ENCODE assay signal across 15 cellular contexts in the genomic region with DNA sequence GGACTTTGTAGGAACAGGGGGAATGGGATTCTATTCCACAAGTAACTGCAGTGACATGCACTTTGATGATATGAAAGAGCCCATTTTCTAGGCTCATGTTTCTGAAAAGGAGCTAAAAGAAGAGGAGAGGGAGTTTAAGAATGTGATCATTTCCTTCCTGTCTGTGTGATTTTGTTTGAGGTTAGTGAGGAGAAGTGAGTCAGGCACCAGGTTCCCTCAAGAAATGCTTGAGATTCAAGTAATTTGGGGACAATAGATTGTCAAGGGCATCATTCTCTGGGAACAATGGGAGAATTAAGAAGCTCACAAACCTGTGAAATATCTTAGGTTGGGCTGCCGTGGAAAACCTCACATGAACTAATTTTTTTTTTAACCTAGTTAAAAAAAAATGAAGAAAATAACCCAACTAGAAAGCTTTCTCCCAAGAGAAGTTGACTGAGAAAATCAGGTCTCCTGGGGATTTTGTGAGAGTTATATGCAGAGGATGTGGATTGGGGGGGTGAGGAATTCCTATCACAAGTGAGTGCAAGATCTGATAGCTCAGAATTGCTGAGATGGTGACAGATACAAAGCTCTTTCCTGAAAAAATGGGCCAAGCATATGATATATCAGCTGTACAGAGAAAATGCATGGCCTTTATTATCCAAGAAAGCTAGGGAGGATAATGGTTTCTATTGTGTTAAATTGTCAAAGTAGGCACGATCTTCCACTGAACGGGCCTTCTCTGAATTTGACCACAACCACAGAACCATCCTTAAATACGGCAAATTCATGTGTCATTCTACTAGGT.
DNase-seq lines count a peak whose midpoint lies in the region; ATAC-seq and TF ChIP-seq lines count a peak whose summit lies in the region.
"Had no signal": no experiment of that assay in that cellular context is flagged by ENCODE, and none has a peak within 500 bp of the region (broad histone marks: within the 10 kb centered on the region; RNA-seq: fewer than 3 reads in every experiment).

No MANE protein-coding gene starts in this region.

- no peaks in the 10 kb centered on the region for H3K27me3 Mint-ChIP-seq in endothelial cell (ENCODE audit: unreplicated experiment)
- peaks cover 2 to 32% (median 4%) of the 10 kb centered on the region in 5 donors for H3K27me3 Mint-ChIP-seq in naive thymus-derived CD8-positive, alpha-beta T cell

- no peaks in the 10 kb centered on the region for H3K9me2 ChIP-seq in MM.1S (replicated peaks; ENCODE audit: insufficient read depth, low read length)

- in situ Hi-C loops in ACHN (cut with HindIII; ENCODE audit: low pct_ligation_motif_present, low pct_unique_long_range_greater_than_20kb, low sequenced_read_pairs), result no loop called here

- H3K4me2 ChIP-seq in MM.1S (ENCODE audit: low read depth, low read length), result peak overlapping the region; percentile 8; the same call in 1 of the 2 replicates
- peak overlapping the region; percentile 54 for H3K4me2 ChIP-seq in osteoblast (ENCODE audit: insufficient read depth, low read length)

- H3K27ac ChIP-seq in MM.1S (ENCODE audit: low read length), result no peak overlapping the region
- peak overlapping the region; percentile 54 for H3K27ac ChIP-seq in osteoblast (ENCODE audit: low read depth, low read length)
- H3K27ac ChIP-seq: SJCRH30 had no signal

- no peak for ATAC-seq in GM18519 (IDR thresholded peaks at IDR 0.05; ENCODE audit: low FRiP score, unreplicated experiment)
- ATAC-seq in naive thymus-derived CD8-positive, alpha-beta T cell, result no peak
- ATAC-seq: sciatic nerve had no signal

- H3K79me2 ChIP-seq in MM.1S (ENCODE audit: low read length) (no peaks in the 10 kb centered on the region), osteoblast (ENCODE audit: insufficient read depth, low read length) (no peaks in the 10 kb centered on the region)

- H3K4me3 ChIP-seq in MM.1S (ENCODE audit: low read length) (no peak overlapping the region), osteoblast (ENCODE audit: insufficient read depth, low read length) (no peak overlapping the region)
- H3K4me3 ChIP-seq: SJCRH30 had no signal

- no peaks in the 10 kb centered on the region for H3K9me3 ChIP-seq in MM.1S (replicated peaks; ENCODE audit: insufficient read depth, low read length)
- no peaks in the 10 kb centered on the region for H3K9me3 ChIP-seq in osteoblast (ENCODE audit: low read depth, low read length)
- H3K9me3 ChIP-seq: SJCRH30 had no signal

- POLR2A ChIA-PET in naive thymus-derived CD8-positive, alpha-beta T cell (lab: Charles Lee), result no interaction called here

- DNase-seq in ELR (ENCODE audit: low read depth) (peak; percentile 70), MM.1S (no peak), endothelial cell (ENCODE audit: low spot score) (no peak), osteoblast (ENCODE audit: insufficient read length, low spot score, missing footprints) (no peak), ACHN (no peak)
- no peak for DNase-seq in stimulated activated CD4-positive, alpha-beta T cell treated with anti-CD3 and anti-CD28 coated beads, Interleukin-4, amount 100 ng/mL, for 4 hours
- no peak for DNase-seq in naive thymus-derived CD8-positive, alpha-beta T cell
- DNase-seq: activated CD8-positive, alpha-beta memory T cell treated with anti-CD3 and anti-CD28 coated beads, Interleukin-2, amount 50 U/mL, for 48 hours; CD4-positive, alpha-beta memory T cell; NCI-H1930; NCI-H82; SJCRH30 had no signal

- no peaks in the 10 kb centered on the region for H4K20me1 ChIP-seq in MM.1S (ENCODE audit: insufficient read depth, low read length)
- H4K20me1 ChIP-seq in osteoblast (ENCODE audit: insufficient read depth, low read length), result no peaks in the 10 kb centered on the region

- H3K36me3 ChIP-seq in MM.1S (replicated peaks; ENCODE audit: insufficient read depth, low read length), result no peaks in the 10 kb centered on the region
- H3K36me3 ChIP-seq in osteoblast (ENCODE audit: insufficient read depth, low read length), result no peaks in the 10 kb centered on the region
- H3K36me3 ChIP-seq: SJCRH30 had no signal

- no peaks in the 10 kb centered on the region for H3K27me3 ChIP-seq in MM.1S (replicated peaks; ENCODE audit: insufficient read depth, low read length)
- no peaks in the 10 kb centered on the region for H3K27me3 ChIP-seq in osteoblast (ENCODE audit: insufficient read depth, low read length)
- H3K27me3 ChIP-seq: SJCRH30 had no signal

- H3K36me3 Mint-ChIP-seq in endothelial cell (ENCODE audit: low read depth, unreplicated experiment), result no peaks in the 10 kb centered on the region
- no peaks in the 10 kb centered on the region for H3K36me3 Mint-ChIP-seq in naive thymus-derived CD8-positive, alpha-beta T cell
- H3K36me3 Mint-ChIP-seq: activated naive CD8-positive, alpha-beta T cell; CD4-positive, alpha-beta memory T cell had no signal

- H3K27ac Mint-ChIP-seq in endothelial cell (ENCODE audit: unreplicated experiment), result peak overlapping the region; percentile 26
- no peak overlapping the region for H3K27ac Mint-ChIP-seq in naive thymus-derived CD8-positive, alpha-beta T cell
- H3K27ac Mint-ChIP-seq: activated naive CD8-positive, alpha-beta T cell had no signal

- H3K9me3 Mint-ChIP-seq in endothelial cell (ENCODE audit: unreplicated experiment), result no peaks in the 10 kb centered on the region
- H3K9me3 Mint-ChIP-seq in naive thymus-derived CD8-positive, alpha-beta T cell, result peaks cover 0 to 8% (median 3%) of the 10 kb centered on the region in 9 donors

- no peak overlapping the region for H3K9ac ChIP-seq in MM.1S (ENCODE audit: low read length)

- H2AFZ ChIP-seq in MM.1S (ENCODE audit: low read length) (no peak overlapping the region), osteoblast (ENCODE audit: low read length) (no peak overlapping the region)

- no peak overlapping the region for H3K4me3 Mint-ChIP-seq in endothelial cell (ENCODE audit: unreplicated experiment)
- H3K4me3 Mint-ChIP-seq in naive thymus-derived CD8-positive, alpha-beta T cell, result no peak overlapping the region
- H3K4me3 Mint-ChIP-seq: activated naive CD8-positive, alpha-beta T cell; CD4-positive, alpha-beta memory T cell had no signal

- TF ChIP-seq CTCF in MM.1S (IDR thresholded peaks at IDR 0.05; ENCODE audit: low read length), result no peak
- TF ChIP-seq CTCF in endothelial cell (IDR thresholded peaks at IDR 0.05; ENCODE audit: unreplicated experiment), result no peak
- no peak for TF ChIP-seq CTCF in osteoblast (IDR thresholded peaks at IDR 0.05; ENCODE audit: extremely low read depth, low read depth, low read length)

- peaks cover 10% of the 10 kb centered on the region for H3K4me1 ChIP-seq in MM.1S (ENCODE audit: low read length)
- peaks cover 30% of the 10 kb centered on the region for H3K4me1 ChIP-seq in osteoblast (ENCODE audit: insufficient read depth, low read length)
- H3K4me1 ChIP-seq: SJCRH30 had no signal

- no peaks in the 10 kb centered on the region for H3F3A ChIP-seq in MM.1S (ENCODE audit: insufficient read depth, low read length)

- peaks cover 22% of the 10 kb centered on the region for H3K4me1 Mint-ChIP-seq in endothelial cell (ENCODE audit: unreplicated experiment)
- H3K4me1 Mint-ChIP-seq in naive thymus-derived CD8-positive, alpha-beta T cell, result no peaks in the 10 kb centered on the region
- H3K4me1 Mint-ChIP-seq: CD4-positive, alpha-beta memory T cell had no signal
